Comparison of ENCODE assay signal across 25 cellular contexts in the genomic region with DNA sequence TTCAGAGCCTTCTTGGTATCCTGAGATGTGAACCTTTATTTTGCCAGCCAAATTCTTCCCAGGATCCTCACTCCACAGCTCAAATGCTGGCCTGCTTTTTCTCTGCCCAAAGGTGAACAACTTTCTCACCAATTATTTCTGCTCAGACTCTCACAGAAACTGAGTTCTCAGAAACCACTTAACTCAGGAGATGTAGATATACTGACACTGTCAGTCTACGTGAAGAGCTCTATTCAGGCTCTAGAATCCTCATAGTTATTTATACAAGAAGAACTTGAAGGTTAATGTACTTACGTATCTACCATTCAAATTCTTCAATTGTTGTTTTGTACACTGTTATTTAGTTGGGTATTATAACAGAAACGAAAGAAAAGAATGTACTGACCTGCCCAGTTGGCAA.
"Had no signal": no experiment of that assay in that cellular context is flagged by ENCODE, and none has a peak within 500 bp of the region (broad histone marks: within the 10 kb centered on the region; RNA-seq: fewer than 3 reads in every experiment).

No MANE protein-coding gene starts in this region.

- H3K27me3 Mint-ChIP-seq: activated CD4-positive, alpha-beta T cell treated with anti-CD3 and anti-CD28 coated beads, Interleukin-2, amount 10 ng/mL, durations not matched to agents 24 days and 14 days; activated CD8-positive, alpha-beta T cell treated with anti-CD3 and anti-CD28 coated beads for 36 hours; activated naive CD8-positive, alpha-beta T cell treated with anti-CD3 and anti-CD28 coated beads for 36 hours; activated T-helper 17 cell treated with anti-CD3 and anti-CD28 coated beads, Interleukin-2, amount 50 U/mL, for 72 hours had no signal

- H3K4me3 Mint-ChIP-seq: activated CD4-positive, alpha-beta T cell treated with anti-CD3 and anti-CD28 coated beads, Interleukin-2, amount 10 ng/mL, durations not matched to agents 24 days and 14 days; activated CD8-positive, alpha-beta T cell treated with anti-CD3 and anti-CD28 coated beads for 36 hours; activated naive CD8-positive, alpha-beta T cell treated with anti-CD3 and anti-CD28 coated beads for 36 hours; activated T-cell treated with anti-CD3 and anti-CD28 coated beads, Interleukin-2, amount 50 U/mL, for 72 hours; activated T-helper 17 cell treated with anti-CD3 and anti-CD28 coated beads, Interleukin-2, amount 50 U/mL, for 72 hours had no signal

- H3K27ac ChIP-seq: brain microvascular endothelial cell, KMS-11, SK-N-MC, WERI-Rb-1 had no signal

- H3K36me3 Mint-ChIP-seq: activated naive CD8-positive, alpha-beta T cell treated with anti-CD3 and anti-CD28 coated beads for 36 hours had no signal

- DNase-seq: activated CD4-positive, alpha-beta T cell treated with anti-CD3 and anti-CD28 coated beads, Interleukin-2, amount 10 ng/mL, durations not matched to agents 24 days and 14 days; activated CD4-positive, alpha-beta T cell treated with anti-CD3 and anti-CD28 coated beads, Interleukin-2, amount 50 U/mL, for 4 hours; activated CD8-positive, alpha-beta T cell treated with anti-CD3 and anti-CD28 coated beads for 36 hours; activated effector memory CD4-positive, alpha-beta T cell treated with anti-CD3 and anti-CD28 coated beads, Interleukin-2, amount 50 U/mL, for 16 hours; activated naive CD4-positive, alpha-beta T cell; activated naive CD4-positive, alpha-beta T cell treated with anti-CD3 and anti-CD28 coated beads, Interleukin-2, amount 50 U/mL, for 16 hours; activated naive CD8-positive, alpha-beta T cell treated with anti-CD3 and anti-CD28 coated beads for 36 hours; activated T-cell treated with anti-CD3 and anti-CD28 coated beads, Interleukin-2, amount 50 U/mL, for 1 hour; activated T-cell treated with anti-CD3 and anti-CD28 coated beads, Interleukin-2, amount 50 U/mL, for 72 hours; amniotic stem cell; aorta; brain microvascular endothelial cell; central memory CD4-positive, alpha-beta T cell; NCI-H1105; NCI-H1417 treated with DMSO at 0.1 percent for 48 hours; NCI-H187 treated with DMSO at 0.1 percent for 48 hours; NCI-H345; NCI-H524 treated with DMSO at 0.1 percent for 48 hours; NK-92 treated with Interleukin-12 subunit alpha and Interleukin-12 subunit beta, amount 100 ng/mL, for 24 hours; Right ventricle myocardium superior; T1000; WERI-Rb-1 had no signal

- H3K9ac ChIP-seq: KMS-11 had no signal

- H3K36me3 ChIP-seq: brain microvascular endothelial cell, WERI-Rb-1 had no signal

- H3K4me2 ChIP-seq: KMS-11 had no signal

- H3K4me1 Mint-ChIP-seq: activated CD4-positive, alpha-beta T cell treated with anti-CD3 and anti-CD28 coated beads, Interleukin-2, amount 10 ng/mL, durations not matched to agents 24 days and 14 days; activated naive CD8-positive, alpha-beta T cell treated with anti-CD3 and anti-CD28 coated beads for 36 hours; activated T-helper 17 cell treated with anti-CD3 and anti-CD28 coated beads, Interleukin-2, amount 50 U/mL, for 72 hours had no signal

- H3K27me3 ChIP-seq: brain microvascular endothelial cell had no signal

- H3K4me3 ChIP-seq: SK-N-MC had no signal

- ATAC-seq: activated CD8-positive, alpha-beta T cell treated with anti-CD3 and anti-CD28 coated beads for 36 hours; activated T-cell treated with anti-CD3 and anti-CD28 coated beads, Interleukin-2, amount 50 U/mL, for 72 hours; activated T-helper 17 cell treated with anti-CD3 and anti-CD28 coated beads, Interleukin-2, amount 50 U/mL, for 72 hours had no signal

- H3K27ac Mint-ChIP-seq: activated CD4-positive, alpha-beta T cell treated with anti-CD3 and anti-CD28 coated beads, Interleukin-2, amount 10 ng/mL, durations not matched to agents 24 days and 14 days; activated CD8-positive, alpha-beta T cell treated with anti-CD3 and anti-CD28 coated beads for 36 hours; activated naive CD8-positive, alpha-beta T cell treated with anti-CD3 and anti-CD28 coated beads for 36 hours; activated T-cell treated with anti-CD3 and anti-CD28 coated beads, Interleukin-2, amount 50 U/mL, for 72 hours; activated T-helper 17 cell treated with anti-CD3 and anti-CD28 coated beads, Interleukin-2, amount 50 U/mL, for 72 hours had no signal
